15 cellular contexts compared by ENCODE assay signal in genomic region chr1:179058343-179059184, GRCh38. TPM values are rescaled to one million over a fixed set of nuclear protein-coding genes. Genes with fewer than 3 reads are reported as not detected.
DNase-seq lines count a peak whose midpoint lies in the region; ATAC-seq and TF ChIP-seq lines count a peak whose summit lies in the region.
"Had no signal": no experiment of that assay in that cellular context is flagged by ENCODE, and none has a peak within 500 bp of the region (broad histone marks: within the 10 kb centered on the region; RNA-seq: fewer than 3 reads in every experiment).

No MANE protein-coding gene starts in this region.

- no peak overlapping the region for H3K4me3 ChIP-seq in A673 (ENCODE audit: low read depth, low read length, poor library complexity, severe bottlenecking)
- H3K4me3 ChIP-seq in HAP-1 = no peak overlapping the region
- H3K4me3 ChIP-seq: colonic mucosa, gastrocnemius medialis had no signal

- peaks cover 4% of the 10 kb centered on the region for H3K36me3 ChIP-seq in A673 (ENCODE audit: insufficient read depth, low read length, poor library complexity, severe bottlenecking)
- peaks cover 8% of the 10 kb centered on the region for H3K36me3 ChIP-seq in HAP-1 (replicated peaks)
- H3K36me3 ChIP-seq: colonic mucosa had no signal

- no peak for DNase-seq in A673 (ENCODE audit: low spot score)
- DNase-seq in HAP-1 (ENCODE audit: low spot score in 2 of 2) = peak; percentile 50 to 79
- DNase-seq in iPS-NIHi11 (ENCODE audit: low spot score) = peak; percentile 10
- DNase-seq in effector CD4-positive, alpha-beta T cell = no peak
- no peak for DNase-seq in cerebellum (ENCODE audit: low spot score)
- no peak for DNase-seq in natural killer cell
- DNase-seq in GM10266 (ENCODE audit: extremely low spot score) = no peak
- DNase-seq: activated naive CD8-positive, alpha-beta T cell treated with anti-CD3 and anti-CD28 coated beads, Interleukin-2, amount 10 ng/mL, durations not matched to agents 7 days and 5 days; colonic mucosa; gastrocnemius medialis; NCI-H446 treated with DMSO at 0.1 percent for 48 hours had no signal

- peak overlapping the region; percentile 18 for H3K27ac ChIP-seq in A673 (ENCODE audit: low read depth, low read length, poor library complexity, severe bottlenecking)
- H3K27ac ChIP-seq: colonic mucosa, parathyroid adenoma had no signal

- intact Hi-C loops in A673 (cut with micrococcal nuclease; ENCODE audit: unreplicated experiment) = no loop called here
- intact Hi-C loops in natural killer cell (cut with micrococcal nuclease) = no loop called here

- no peak overlapping the region for H3K27ac Mint-ChIP-seq in natural killer cell
- H3K27ac Mint-ChIP-seq: activated naive CD8-positive, alpha-beta T cell treated with anti-CD3 and anti-CD28 coated beads, Interleukin-2, amount 10 ng/mL, durations not matched to agents 7 days and 5 days; B cell had no signal

- H3K36me3 Mint-ChIP-seq in natural killer cell = peaks cover 15% of the 10 kb centered on the region

- ATAC-seq in SK-N-SH treated with all-trans-retinoic acid at 6 μM for 48 hours (peak; percentile 85), natural killer cell (no peak)
- ATAC-seq: gastrocnemius medialis, Right ventricle myocardium inferior had no signal

- no peaks in the 10 kb centered on the region for H3K27me3 Mint-ChIP-seq in natural killer cell (ENCODE audit: low read depth in 2 of 2)
- H3K27me3 Mint-ChIP-seq: activated naive CD8-positive, alpha-beta T cell treated with anti-CD3 and anti-CD28 coated beads, Interleukin-2, amount 10 ng/mL, durations not matched to agents 7 days and 5 days; B cell had no signal

- H3K9me3 Mint-ChIP-seq in natural killer cell = no peaks in the 10 kb centered on the region

- no peak overlapping the region for H3K4me3 Mint-ChIP-seq in natural killer cell
- H3K4me3 Mint-ChIP-seq: activated naive CD8-positive, alpha-beta T cell treated with anti-CD3 and anti-CD28 coated beads, Interleukin-2, amount 10 ng/mL, durations not matched to agents 7 days and 5 days; B cell had no signal

- POLR2A ChIA-PET in A673 (lab: Charles Lee; ENCODE audit: low non-redundant PET) = no interaction called here

- H3K4me1 ChIP-seq in A673 (ENCODE audit: insufficient read depth, low read length, poor library complexity, severe bottlenecking) (no peaks in the 10 kb centered on the region), HAP-1 (peaks cover 26% of the 10 kb centered on the region)
- H3K4me1 ChIP-seq: colonic mucosa, parathyroid adenoma had no signal

- peaks cover 5% of the 10 kb centered on the region for H3K9me3 ChIP-seq in A673 (ENCODE audit: low read depth, low read length, poor library complexity, severe bottlenecking)
- no peaks in the 10 kb centered on the region for H3K9me3 ChIP-seq in HAP-1
- H3K9me3 ChIP-seq: colonic mucosa, gastrocnemius medialis had no signal

- in situ Hi-C loops in HAP-1 (cut with MboI; ENCODE audit: low sequenced_read_pairs) = no loop called here

- no TSS peak for BruUV-seq in A673 (replicated peaks; lab: Mats Ljungman, UMichigan)

- CTCF ChIA-PET in A673 (lab: Charles Lee) = no interaction called here

- no peaks in the 10 kb centered on the region for H3K27me3 ChIP-seq in A673 (replicated peaks; ENCODE audit: insufficient read depth, low read depth, low read length, poor library complexity)
- H3K27me3 ChIP-seq in HAP-1 (ENCODE audit: low read depth) = no peaks in the 10 kb centered on the region
- H3K27me3 ChIP-seq: colonic mucosa, gastrocnemius medialis had no signal

- H3K4me1 Mint-ChIP-seq in natural killer cell = no peaks in the 10 kb centered on the region
- H3K4me1 Mint-ChIP-seq: B cell had no signal

- no peak for TF ChIP-seq CTCF in A673 (conservative IDR thresholded peaks at IDR 0.05; ENCODE audit: low read depth, low read length)
- TF ChIP-seq CTCF in natural killer cell (IDR thresholded peaks at IDR 0.05) = no peak
- no peak for TF ChIP-seq CTCF in GM10266 (IDR thresholded peaks at IDR 0.05; ENCODE audit: control insufficient read depth, insufficient read depth, low read depth, missing control alignments)

TF ChIP-seq in SK-N-SH treated with all-trans-retinoic acid at 6 μM for 48 hours, 23 proteins besides CTCF, POLR2A, EP300 and RAD21:
- no peak for TF ChIP-seq CREB5 (CRISPR knock-in tag; IDR thresholded peaks at IDR 0.05; ENCODE audit: low read depth)
- no peak for TF ChIP-seq POU6F1 (CRISPR knock-in tag; IDR thresholded peaks at IDR 0.05; ENCODE audit: borderline replicate concordance, low read depth)

RNA-seq across cellular contexts. Expression of gene TOR3A, which starts 23.3 kb away (rescaled TPM):
- total RNA-seq in A673 (2021) (18.0 and 21.0 TPM in 2 replicates), cerebellum (13.2 TPM), natural killer cell (10 to 100 TPM; 22.7 to 33.3 (median 29.0) TPM)

RNA-seq across cellular contexts. Expression of gene FAM20B, which starts 32.9 kb away (rescaled TPM):
- total RNA-seq in A673 (2021) (43.3 and 46.9 TPM in 2 replicates), cerebellum (34.8 TPM), natural killer cell (10 to 100 TPM; 27.6 to 35.2 (median 29.0) TPM)

Comparison
In these comparisons a context has a peak if more than half of its experiments do, and no peak if none do; other contexts are left out.
1. DNase-seq: peak in HAP-1 (2 of 2) and iPS-NIHi11 (single experiment); none in A673 (single experiment), effector CD4-positive, alpha-beta T cell (single experiment), cerebellum (single experiment), natural killer cell (single experiment) and GM10266 (single experiment).